8 cellular contexts compared by ENCODE assay signal in the genomic region with DNA sequence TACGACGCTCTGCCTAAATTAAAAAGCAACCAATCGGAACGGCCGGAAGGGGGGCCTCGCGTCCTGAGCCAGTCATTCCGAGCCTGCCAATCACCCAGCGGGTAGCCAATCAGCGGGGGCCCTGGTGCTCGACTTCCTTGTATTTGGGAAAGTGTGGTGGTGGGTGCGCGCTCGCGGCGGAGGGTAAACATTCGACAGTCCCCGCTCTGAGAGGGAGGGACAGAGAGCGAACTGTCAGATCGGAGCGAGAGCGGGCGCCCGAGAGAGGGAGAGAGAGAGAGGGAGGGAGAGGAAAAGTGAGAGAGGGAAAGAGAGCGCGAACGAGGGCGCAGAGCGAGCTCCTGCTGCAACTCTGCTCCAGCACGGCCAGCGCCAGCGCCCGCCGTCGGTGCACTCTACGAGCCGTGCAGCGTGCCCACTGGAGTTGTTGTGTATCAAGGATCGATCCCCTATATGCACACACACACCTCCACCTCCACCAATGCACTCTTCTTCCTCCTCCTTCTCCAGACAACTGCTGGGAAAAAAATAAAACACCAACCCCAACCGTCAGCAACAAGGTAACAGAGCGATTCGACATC. TPM values are rescaled to one million over a fixed set of nuclear protein-coding genes. Genes with fewer than 3 reads are reported as not detected.
DNase-seq lines count a peak whose midpoint lies in the region; ATAC-seq lines count a peak whose summit lies in the region.

A gene (plus strand): TSS at position 190 of the 581 bp plus-strand sequence. CDS start 1,396 bp downstream, outside the sequence.

- H3K27me3 ChIP-seq in MG63: peaks cover 69% of the 10 kb centered on the region

- H3K36me3 ChIP-seq in MG63: no peaks in the 10 kb centered on the region

- peaks cover 5% of the 10 kb centered on the region for H3K9me3 Mint-ChIP-seq in activated T-cell treated with anti-CD3 and anti-CD28 coated beads, Interleukin-2, amount 50 U/mL, for 24 hours

- DNase-seq in GM03348 (ENCODE audit: low spot score) (peak; percentile 57), MG63 (peak; percentile 71), globus pallidus (ENCODE audit: low spot score) (peak; percentile 100), occipital lobe (lab: John Stamatoyannopoulos, UW) (peak; percentile 99)
- peak; percentile 62 for DNase-seq in activated T-cell treated with anti-CD3 and anti-CD28 coated beads, Interleukin-2, amount 50 U/mL, for 24 hours
- no peak for DNase-seq in activated CD4-positive, CD25-positive, alpha-beta regulatory T cell treated with anti-CD3 and anti-CD28 coated beads, Interleukin-2, amount 50 U/mL, for 72 hours

- H3K4me3 ChIP-seq in MG63: peak within 1 kb of the TSS; percentile 33

- ATAC-seq in HG03378 (IDR thresholded peaks at IDR 0.05; ENCODE audit: unreplicated experiment) (no peak), GM19035 (IDR thresholded peaks at IDR 0.05; ENCODE audit: unreplicated experiment) (no peak)

- H3K27me3 Mint-ChIP-seq in activated T-cell treated with anti-CD3 and anti-CD28 coated beads, Interleukin-2, amount 50 U/mL, for 24 hours: peaks cover 82% of the 10 kb centered on the region

- H3K4me1 Mint-ChIP-seq in activated T-cell treated with anti-CD3 and anti-CD28 coated beads, Interleukin-2, amount 50 U/mL, for 24 hours (ENCODE audit: low read depth): peaks cover 41% of the 10 kb centered on the region

- H3K27ac Mint-ChIP-seq in activated T-cell treated with anti-CD3 and anti-CD28 coated beads, Interleukin-2, amount 50 U/mL, for 24 hours: peak within 1 kb of the TSS; percentile 90

- H3K36me3 Mint-ChIP-seq in activated T-cell treated with anti-CD3 and anti-CD28 coated beads, Interleukin-2, amount 50 U/mL, for 24 hours (ENCODE audit: low read depth): no peaks in the 10 kb centered on the region

- H3K9me3 ChIP-seq in MG63: no peaks in the 10 kb centered on the region

- H3K4me3 Mint-ChIP-seq in activated T-cell treated with anti-CD3 and anti-CD28 coated beads, Interleukin-2, amount 50 U/mL, for 24 hours: peak within 1 kb of the TSS; percentile 77

RNA-seq across cellular contexts. Expression of the gene that starts here (rescaled TPM):
- total RNA-seq in MG63 (2014; rRNA removed; shearing (Covaris generic); ENCODE audit: low replicate concordance): not detected in 2 replicates
- 274 TPM for total RNA-seq in occipital lobe

Comparison
In these comparisons a context has a peak if more than half of its experiments do, and no peak if none do; other contexts are left out.
1. RNA of the gene that starts here (total RNA-seq): 274 TPM in occipital lobe (single experiment); not detected in MG63; every median in the first group is over 100 times any median in the second.
2. Peak in DNase-seq and H3K4me3 ChIP-seq in MG63; RNA of the gene not detected or under 1 TPM.